7 cellular contexts compared by ENCODE assay signal in the genomic region with DNA sequence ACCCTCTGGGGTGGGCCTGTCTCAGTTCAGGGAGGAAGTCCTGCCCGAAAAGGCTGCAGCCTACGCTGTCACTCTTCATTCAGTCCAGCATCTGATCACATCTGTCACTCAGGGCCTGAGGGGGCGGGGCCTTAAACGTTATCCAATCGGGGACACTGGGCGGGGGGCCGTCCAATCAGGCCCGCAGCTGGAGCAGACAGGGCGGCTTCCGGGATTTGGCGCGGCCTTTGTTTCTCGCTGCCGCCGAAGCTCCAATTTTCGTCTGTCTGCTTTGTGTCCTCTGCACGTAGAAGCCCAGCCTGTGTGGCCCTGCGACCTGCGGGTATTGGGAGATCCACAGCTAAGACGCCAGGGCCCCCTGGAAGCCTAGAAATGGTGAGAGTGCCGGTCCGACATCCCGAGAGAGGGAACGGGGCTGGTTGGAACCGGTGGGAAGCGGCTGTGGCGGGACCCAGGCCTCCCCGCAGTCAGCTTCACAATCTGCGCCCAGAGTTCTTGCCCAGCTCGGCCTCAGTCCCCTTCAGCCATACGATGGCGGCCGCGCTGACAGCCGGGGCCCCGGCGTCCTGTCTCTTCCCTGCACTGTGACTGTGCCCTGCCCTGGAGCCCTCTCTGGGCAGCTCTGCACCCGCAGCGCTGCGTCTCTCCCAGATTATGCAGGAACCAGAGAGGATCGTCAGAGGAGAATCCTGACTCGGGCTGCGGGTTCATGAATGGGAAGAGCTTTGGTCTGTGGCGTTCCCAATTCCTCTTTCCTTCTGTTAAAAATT.
DNase-seq lines count a peak whose midpoint lies in the region; ATAC-seq and TF ChIP-seq lines count a peak whose summit lies in the region.

A gene (plus strand): TSS at position 224 of the 770 bp plus-strand sequence. CDS start 149 bp downstream, at position 373.

- H3K36me3 ChIP-seq in SK-N-MC (ENCODE audit: insufficient read depth, low read length): peaks cover 20% of the 10 kb centered on the region

- TF ChIP-seq CTCF in astrocyte of the cerebellum (IDR thresholded peaks at IDR 0.05; ENCODE audit: low read depth, low read length, missing control alignments): no peak
- TF ChIP-seq CTCF in retinal pigment epithelial cell (conservative IDR thresholded peaks at IDR 0.05; ENCODE audit: low read depth, low read length): no peak

- H3K27ac ChIP-seq in SK-N-MC: peak within 1 kb of the TSS; percentile 78

- in situ Hi-C loops in astrocyte of the cerebellum (cut with HindIII; ENCODE audit: low sequenced_read_pairs): no loop called here
- in situ Hi-C loops in ACHN (cut with HindIII; ENCODE audit: low pct_ligation_motif_present, low pct_unique_long_range_greater_than_20kb, low sequenced_read_pairs): no loop called here

- H3K9me3 ChIP-seq in SK-N-MC (ENCODE audit: low read depth, low read length): 0 out of 2 replicates have a peak, but pooled peaks cover 4% of the 10 kb centered on the region

- peak within 1 kb of the TSS; percentile 84 for H3K9ac ChIP-seq in SK-N-MC (ENCODE audit: insufficient read length)

- ATAC-seq in GM19043 (IDR thresholded peaks at IDR 0.05; ENCODE audit: low read depth, unreplicated experiment) (peak; percentile 83), HG03575 (IDR thresholded peaks at IDR 0.05; ENCODE audit: extremely low read depth, insufficient number of reproducible peaks, low FRiP score, unreplicated experiment) (peak; percentile 87)

- peak; percentile 6 for DNase-seq in SK-N-MC (ENCODE audit: low read depth, low spot score)
- DNase-seq in astrocyte of the cerebellum (ENCODE audit: low read depth): peak; percentile 54
- DNase-seq in iPS DF 19.7 (ENCODE audit: low read depth, low spot score): peak; percentile 63
- DNase-seq in retinal pigment epithelial cell (ENCODE audit: low read depth): peak; percentile 46
- no peak for DNase-seq in ACHN

- H3K4me3 ChIP-seq in SK-N-MC (peak within 1 kb of the TSS; percentile 78), astrocyte of the cerebellum (ENCODE audit: low read depth, low read length) (peak within 1 kb of the TSS; percentile 71), retinal pigment epithelial cell (ENCODE audit: low read length) (peak within 1 kb of the TSS; percentile 84)
